Comparison of ENCODE assay signal across 1 cellular context in the genomic region with DNA sequence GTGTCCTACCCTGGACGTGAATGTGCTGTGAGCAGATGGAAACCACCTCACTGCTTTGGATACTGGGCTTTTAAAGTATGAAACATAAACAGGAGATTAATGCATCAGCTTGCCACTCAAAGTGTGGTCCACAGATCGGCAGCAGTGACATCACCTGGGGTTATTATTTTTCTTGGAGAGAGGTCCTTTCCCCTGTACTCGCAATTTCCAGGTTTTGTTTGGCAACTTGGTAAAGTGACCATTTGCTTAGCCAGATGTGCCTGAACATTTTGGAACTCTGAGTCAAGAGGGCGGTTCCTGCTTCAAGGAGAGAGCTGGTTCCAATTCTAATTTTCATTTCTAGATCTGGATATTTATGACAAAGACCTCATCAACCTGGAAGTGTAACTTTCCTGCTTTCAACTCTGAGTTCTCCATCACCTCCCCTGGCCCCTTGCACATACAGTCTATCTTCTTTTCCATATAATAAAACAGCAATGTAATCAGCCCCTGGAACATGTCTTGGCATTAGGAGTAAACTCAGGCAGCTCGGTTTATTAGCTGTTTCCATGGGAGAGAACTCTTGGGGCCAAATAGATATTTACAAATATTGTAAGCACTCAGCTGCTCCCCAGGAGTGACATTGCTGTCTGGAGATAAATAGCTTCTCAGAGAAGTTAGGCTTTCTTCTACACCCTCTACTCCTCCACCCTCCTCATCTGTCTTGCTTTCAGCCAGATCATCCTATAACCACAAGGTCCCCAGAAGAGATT.
TF ChIP-seq lines count a peak whose summit lies in the region.

No MANE protein-coding gene starts in this region.

TF ChIP-seq in SK-N-SH treated with all-trans-retinoic acid at 6 μM for 48 hours, 23 proteins besides CTCF, POLR2A, EP300 and RAD21:
- TF ChIP-seq TOX (CRISPR knock-in tag; IDR thresholded peaks at IDR 0.05; ENCODE audit: borderline replicate concordance), result no peak
- TF ChIP-seq ISL1 (CRISPR knock-in tag; IDR thresholded peaks at IDR 0.05), result no peak
- TF ChIP-seq POU6F1 (CRISPR knock-in tag; IDR thresholded peaks at IDR 0.05; ENCODE audit: borderline replicate concordance, low read depth), result no peak
- TF ChIP-seq BACH2 (CRISPR knock-in tag; IDR thresholded peaks at IDR 0.05; ENCODE audit: borderline replicate concordance), result no peak
- TF ChIP-seq ARNTL (CRISPR knock-in tag; IDR thresholded peaks at IDR 0.05; ENCODE audit: borderline replicate concordance, low read depth), result no peak
